In the genomic region with DNA sequence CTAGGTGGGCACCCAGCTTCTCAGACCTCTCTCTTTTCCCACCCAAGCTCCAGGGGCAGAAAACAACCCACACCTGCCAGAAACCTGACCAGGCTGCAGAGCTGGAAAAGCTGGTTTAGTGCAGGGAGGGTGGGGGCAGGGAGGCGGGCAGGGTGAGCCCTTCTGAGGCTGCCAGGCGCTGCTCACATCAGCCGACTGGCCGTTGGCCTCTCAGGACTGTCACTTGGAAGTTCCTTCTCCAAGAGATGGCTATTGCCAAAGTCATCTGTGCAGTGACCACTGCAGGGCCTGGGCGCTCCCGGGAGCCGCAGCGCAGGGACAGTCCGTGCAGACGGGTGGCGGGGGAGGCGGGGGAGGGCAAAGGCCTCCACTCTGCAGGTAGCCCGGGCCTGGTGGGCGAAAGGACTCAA, we compare ENCODE assay signal across 8 cellular contexts.
DNase-seq lines count a peak whose midpoint lies in the region; ATAC-seq and TF ChIP-seq lines count a peak whose summit lies in the region.

No MANE protein-coding gene starts in this region.

- H3K9me3 ChIP-seq in SK-N-SH (no peaks in the 10 kb centered on the region), SJCRH30 (replicated peaks) (no peaks in the 10 kb centered on the region)

- H3K4me1 ChIP-seq in SK-N-SH (ENCODE audit: control insufficient read depth in 1 of 2, insufficient read depth in 2 of 2, low read depth in 1 of 2, low read length in 1 of 2) (peaks cover 0 to 16% of the 10 kb centered on the region in 2 experiments; a peak in 1 of 4 replicates), SJCRH30 (no peaks in the 10 kb centered on the region)

- H3K36me3 ChIP-seq in SK-N-SH (replicated peaks in 1 of 2; ENCODE audit: control insufficient read depth in 1 of 2, insufficient read depth in 2 of 2, low read length in 1 of 2) (no peaks in the 10 kb centered on the region), SJCRH30 (no peaks in the 10 kb centered on the region)

- no peak overlapping the region for H3K4me2 ChIP-seq in SK-N-SH

- POLR2A ChIA-PET in SK-N-SH (lab: Yijun Ruan, JAX), result interaction anchor here (0.8 to 1.4 kb wide), 6 partner anchors 12 to 205 kb away, joined by 3 to 6 read pairs (median 3); a partner anchor contains a TSS

- no peaks in the 10 kb centered on the region for H3F3A ChIP-seq in SK-N-SH (replicated peaks; ENCODE audit: insufficient read depth)

- H3K27ac ChIP-seq in SK-N-SH (ENCODE audit: low read depth in 2 of 2, low read length in 1 of 2) (peak overlapping the region in 1 of 2 experiments; percentile 56; a peak in 1 of 4 replicates), SJCRH30 (no peak overlapping the region)

- H3K79me2 ChIP-seq in SK-N-SH (ENCODE audit: insufficient read depth), result no peaks in the 10 kb centered on the region

- no peaks in the 10 kb centered on the region for H4K20me1 ChIP-seq in SK-N-SH (ENCODE audit: insufficient read depth)

- TF ChIP-seq CTCF in SK-N-SH (IDR thresholded peaks at IDR 0.05), result no peak
- no peak for TF ChIP-seq CTCF in foreskin fibroblast (IDR thresholded peaks at IDR 0.05; ENCODE audit: low read depth, low read length)
- no peak for TF ChIP-seq CTCF in omental fat pad (IDR thresholded peaks at IDR 0.05)

- TF ChIP-seq RAD21 in SK-N-SH (IDR thresholded peaks at IDR 0.05; ENCODE audit: low read length), result no peak

- WGBS in SK-N-SH (ENCODE audit: low lambda C conversion rate), result 14% methylated on average over 1 of the region's 14 CpGs

- DNase-seq in SK-N-SH (peak; percentile 70), SW480 (ENCODE audit: low spot score) (peak; percentile 26), foreskin fibroblast (peak; percentile 10 to 27), omental fat pad (ENCODE audit: low spot score) (no peak), SJCRH30 (no peak)
- no peak for DNase-seq in stimulated activated CD4-positive, alpha-beta T cell treated with anti-CD3 and anti-CD28 coated beads, Interleukin-4, amount 100 ng/mL, for 4 hours

- H3K27me3 ChIP-seq in SK-N-SH (ENCODE audit: insufficient read depth), result no peaks in the 10 kb centered on the region
- peaks cover 4% of the 10 kb centered on the region; the same call in 1 of the 2 replicates for H3K27me3 ChIP-seq in SJCRH30

- H3K9ac ChIP-seq in SK-N-SH, result no peak overlapping the region

- CTCF ChIA-PET in SK-N-SH (lab: Yijun Ruan, JAX), result interaction anchor here (0.9 kb wide), 2 partner anchors 55 to 228 kb away, joined by 3 to 4 read pairs; no protein-coding TSS in a partner anchor

- TF ChIP-seq EP300 in SK-N-SH (IDR thresholded peaks at IDR 0.05; ENCODE audit: borderline replicate concordance in 1 of 2, low read depth in 1 of 2, low read length in 1 of 2), result no peak

- no peaks in the 10 kb centered on the region for H3K9me2 ChIP-seq in SK-N-SH

- H2AFZ ChIP-seq in SK-N-SH (ENCODE audit: low read depth), result no peak overlapping the region

- no peak for ATAC-seq in SK-N-SH treated with all-trans-retinoic acid at 6 μM for 48 hours
- peak; percentile 29 for ATAC-seq in omental fat pad (ENCODE audit: low FRiP score)
- no peak for ATAC-seq in HG03175 (IDR thresholded peaks at IDR 0.05; ENCODE audit: unreplicated experiment)

- H3K4me3 ChIP-seq in SK-N-SH (ENCODE audit: low read depth in 2 of 2, low read length in 1 of 2) (no peak overlapping the region), foreskin fibroblast (ENCODE audit: low read depth in 1 of 2, low read length in 2 of 2) (peak overlapping the region; percentile 39), SJCRH30 (no peak overlapping the region)

TF ChIP-seq in SK-N-SH, 30 proteins besides CTCF, POLR2A, EP300 and RAD21:
- TF ChIP-seq FOSL2 (IDR thresholded peaks at IDR 0.05; ENCODE audit: borderline replicate concordance, low read depth), result no peak
- no peak for TF ChIP-seq JUND (IDR thresholded peaks at IDR 0.05)
- no peak for TF ChIP-seq RFX5 (IDR thresholded peaks at IDR 0.05; ENCODE audit: low read length)
- TF ChIP-seq GABPA (IDR thresholded peaks at IDR 0.05; ENCODE audit: low read depth), result no peak
- TF ChIP-seq, protein P1, sequence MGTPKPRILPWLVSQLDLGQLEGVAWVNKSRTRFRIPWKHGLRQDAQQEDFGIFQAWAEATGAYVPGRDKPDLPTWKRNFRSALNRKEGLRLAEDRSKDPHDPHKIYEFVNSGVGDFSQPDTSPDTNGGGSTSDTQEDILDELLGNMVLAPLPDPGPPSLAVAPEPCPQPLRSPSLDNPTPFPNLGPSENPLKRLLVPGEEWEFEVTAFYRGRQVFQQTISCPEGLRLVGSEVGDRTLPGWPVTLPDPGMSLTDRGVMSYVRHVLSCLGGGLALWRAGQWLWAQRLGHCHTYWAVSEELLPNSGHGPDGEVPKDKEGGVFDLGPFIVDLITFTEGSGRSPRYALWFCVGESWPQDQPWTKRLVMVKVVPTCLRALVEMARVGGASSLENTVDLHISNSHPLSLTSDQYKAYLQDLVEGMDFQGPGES (IDR thresholded peaks at IDR 0.05; ENCODE audit: low read depth, low read length), result no peak
- no peak for TF ChIP-seq GATA2 (CRISPR knock-in tag; IDR thresholded peaks at IDR 0.05)
- no peak for TF ChIP-seq ELF1 (IDR thresholded peaks at IDR 0.05)
TF ChIP-seq in SK-N-SH: peak in this region for 0.

TF ChIP-seq in SK-N-SH treated with all-trans-retinoic acid at 6 μM for 48 hours, 23 proteins besides CTCF, POLR2A, EP300 and RAD21:
- TF ChIP-seq, protein P2, sequence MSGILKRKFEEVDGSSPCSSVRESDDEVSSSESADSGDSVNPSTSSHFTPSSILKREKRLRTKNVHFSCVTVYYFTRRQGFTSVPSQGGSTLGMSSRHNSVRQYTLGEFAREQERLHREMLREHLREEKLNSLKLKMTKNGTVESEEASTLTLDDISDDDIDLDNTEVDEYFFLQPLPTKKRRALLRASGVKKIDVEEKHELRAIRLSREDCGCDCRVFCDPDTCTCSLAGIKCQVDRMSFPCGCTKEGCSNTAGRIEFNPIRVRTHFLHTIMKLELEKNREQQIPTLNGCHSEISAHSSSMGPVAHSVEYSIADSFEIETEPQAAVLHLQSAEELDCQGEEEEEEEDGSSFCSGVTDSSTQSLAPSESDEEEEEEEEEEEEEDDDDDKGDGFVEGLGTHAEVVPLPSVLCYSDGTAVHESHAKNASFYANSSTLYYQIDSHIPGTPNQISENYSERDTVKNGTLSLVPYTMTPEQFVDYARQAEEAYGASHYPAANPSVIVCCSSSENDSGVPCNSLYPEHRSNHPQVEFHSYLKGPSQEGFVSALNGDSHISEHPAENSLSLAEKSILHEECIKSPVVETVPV (CRISPR knock-in tag; IDR thresholded peaks at IDR 0.05), result no peak
- TF ChIP-seq ZNF8 (CRISPR knock-in tag; IDR thresholded peaks at IDR 0.05) (no peak), ZFP30 (CRISPR knock-in tag; IDR thresholded peaks at IDR 0.05) (no peak), BACH2 (CRISPR knock-in tag; IDR thresholded peaks at IDR 0.05; ENCODE audit: borderline replicate concordance) (no peak), GLIS3 (CRISPR knock-in tag; IDR thresholded peaks at IDR 0.05) (no peak), RARB (CRISPR knock-in tag; IDR thresholded peaks at IDR 0.05) (no peak), ISL1 (CRISPR knock-in tag; IDR thresholded peaks at IDR 0.05) (no peak)
- TF ChIP-seq, protein P3, sequence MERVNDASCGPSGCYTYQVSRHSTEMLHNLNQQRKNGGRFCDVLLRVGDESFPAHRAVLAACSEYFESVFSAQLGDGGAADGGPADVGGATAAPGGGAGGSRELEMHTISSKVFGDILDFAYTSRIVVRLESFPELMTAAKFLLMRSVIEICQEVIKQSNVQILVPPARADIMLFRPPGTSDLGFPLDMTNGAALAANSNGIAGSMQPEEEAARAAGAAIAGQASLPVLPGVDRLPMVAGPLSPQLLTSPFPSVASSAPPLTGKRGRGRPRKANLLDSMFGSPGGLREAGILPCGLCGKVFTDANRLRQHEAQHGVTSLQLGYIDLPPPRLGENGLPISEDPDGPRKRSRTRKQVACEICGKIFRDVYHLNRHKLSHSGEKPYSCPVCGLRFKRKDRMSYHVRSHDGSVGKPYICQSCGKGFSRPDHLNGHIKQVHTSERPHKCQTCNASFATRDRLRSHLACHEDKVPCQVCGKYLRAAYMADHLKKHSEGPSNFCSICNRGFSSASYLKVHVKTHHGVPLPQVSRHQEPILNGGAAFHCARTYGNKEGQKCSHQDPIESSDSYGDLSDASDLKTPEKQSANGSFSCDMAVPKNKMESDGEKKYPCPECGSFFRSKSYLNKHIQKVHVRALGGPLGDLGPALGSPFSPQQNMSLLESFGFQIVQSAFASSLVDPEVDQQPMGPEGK (CRISPR knock-in tag; IDR thresholded peaks at IDR 0.05; ENCODE audit: borderline replicate concordance), result no peak

Comparison
In these comparisons a context has a peak if more than half of its experiments do, and no peak if none do; other contexts are left out.
1. DNase-seq: peak in SK-N-SH (single experiment), SW480 (single experiment) and foreskin fibroblast (2 of 2); none in omental fat pad (single experiment), SJCRH30 (0 of 2) and stimulated activated CD4-positive, alpha-beta T cell treated with anti-CD3 and anti-CD28 coated beads, Interleukin-4, amount 100 ng/mL, for 4 hours (0 of 2).
2. H3K4me3 ChIP-seq: peak in foreskin fibroblast (2 of 2); none in SK-N-SH (0 of 2) and SJCRH30 (single experiment).